In the genomic region with DNA sequence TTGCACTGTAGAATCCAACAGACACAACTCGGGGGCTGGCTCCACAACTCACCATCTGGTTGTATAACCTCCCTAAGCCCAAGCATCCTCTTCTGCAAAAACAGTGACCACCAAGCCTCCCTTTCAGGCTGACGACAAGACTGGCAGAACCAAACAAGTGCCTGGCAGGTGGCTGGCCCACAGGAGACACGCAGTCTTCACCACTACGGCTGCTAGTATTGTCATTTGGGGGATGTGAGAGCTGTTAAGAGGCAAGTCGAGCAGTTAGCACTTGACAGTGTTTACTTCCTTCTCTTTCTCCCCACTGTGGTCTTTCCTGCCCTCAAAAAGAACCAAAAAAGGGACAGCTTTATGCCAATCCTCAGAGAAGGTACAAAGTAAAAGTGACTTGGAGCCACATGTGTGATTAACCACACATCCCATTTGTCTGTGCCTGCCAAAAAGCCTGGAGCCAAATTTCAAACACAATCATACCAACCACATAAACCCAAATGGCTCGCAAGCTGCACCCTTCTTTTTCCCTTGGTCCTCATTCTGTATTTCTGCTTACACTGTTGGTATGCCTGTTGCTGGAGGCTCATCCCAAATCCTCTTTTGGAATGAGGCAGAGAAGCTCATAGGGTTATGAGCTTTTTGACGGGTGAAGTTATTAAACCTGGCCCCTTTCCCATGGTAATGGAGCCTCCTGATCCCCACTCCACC, we compare ENCODE assay signal across 1 cellular context.
TF ChIP-seq lines count a peak whose summit lies in the region.

No MANE protein-coding gene starts in this region.

TF ChIP-seq in IMR-90, 13 proteins besides CTCF, POLR2A, EP300 and RAD21 (continued from another document):
- TF ChIP-seq, protein P1, sequence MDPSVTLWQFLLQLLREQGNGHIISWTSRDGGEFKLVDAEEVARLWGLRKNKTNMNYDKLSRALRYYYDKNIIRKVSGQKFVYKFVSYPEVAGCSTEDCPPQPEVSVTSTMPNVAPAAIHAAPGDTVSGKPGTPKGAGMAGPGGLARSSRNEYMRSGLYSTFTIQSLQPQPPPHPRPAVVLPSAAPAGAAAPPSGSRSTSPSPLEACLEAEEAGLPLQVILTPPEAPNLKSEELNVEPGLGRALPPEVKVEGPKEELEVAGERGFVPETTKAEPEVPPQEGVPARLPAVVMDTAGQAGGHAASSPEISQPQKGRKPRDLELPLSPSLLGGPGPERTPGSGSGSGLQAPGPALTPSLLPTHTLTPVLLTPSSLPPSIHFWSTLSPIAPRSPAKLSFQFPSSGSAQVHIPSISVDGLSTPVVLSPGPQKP (IDR thresholded peaks at IDR 0.05; ENCODE audit: borderline replicate concordance, low read depth, low read length): no peak
- TF ChIP-seq, protein P2, sequence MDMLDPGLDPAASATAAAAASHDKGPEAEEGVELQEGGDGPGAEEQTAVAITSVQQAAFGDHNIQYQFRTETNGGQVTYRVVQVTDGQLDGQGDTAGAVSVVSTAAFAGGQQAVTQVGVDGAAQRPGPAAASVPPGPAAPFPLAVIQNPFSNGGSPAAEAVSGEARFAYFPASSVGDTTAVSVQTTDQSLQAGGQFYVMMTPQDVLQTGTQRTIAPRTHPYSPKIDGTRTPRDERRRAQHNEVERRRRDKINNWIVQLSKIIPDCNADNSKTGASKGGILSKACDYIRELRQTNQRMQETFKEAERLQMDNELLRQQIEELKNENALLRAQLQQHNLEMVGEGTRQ (IDR thresholded peaks at IDR 0.05; ENCODE audit: low read depth, low read length): no peak
- no peak for TF ChIP-seq NFE2L2 (IDR thresholded peaks at IDR 0.05; ENCODE audit: low read depth, low read length)
